ENCODE assay signal across 18 cellular contexts in genomic region chr11:77761481-77761880, GRCh38. TPM values are rescaled to one million over a fixed set of nuclear protein-coding genes. Genes with fewer than 3 reads are reported as not detected.
DNase-seq lines count a peak whose midpoint lies in the region; ATAC-seq lines count a peak whose summit lies in the region.
"Had no signal": no experiment of that assay in that cellular context is flagged by ENCODE, and none has a peak within 500 bp of the region (broad histone marks: within the 10 kb centered on the region; RNA-seq: fewer than 3 reads in every experiment).

No MANE protein-coding gene starts in this region.

- no peaks in the 10 kb centered on the region for H3K27me3 Mint-ChIP-seq in activated T-cell treated with anti-CD3 and anti-CD28 coated beads, Interleukin-2, amount 50 U/mL, for 24 hours
- no peaks in the 10 kb centered on the region for H3K27me3 Mint-ChIP-seq in activated T-cell treated with anti-CD3 and anti-CD28 coated beads, Interleukin-2, amount 50 U/mL, for 72 hours (ENCODE audit: low read depth)
- H3K27me3 Mint-ChIP-seq: B cell; CD4-positive, CD25-positive, alpha-beta regulatory T cell had no signal

- H3K4me3 Mint-ChIP-seq in activated T-cell treated with anti-CD3 and anti-CD28 coated beads, Interleukin-2, amount 50 U/mL, for 24 hours: no peak overlapping the region
- H3K4me3 Mint-ChIP-seq in activated T-cell treated with anti-CD3 and anti-CD28 coated beads, Interleukin-2, amount 50 U/mL, for 72 hours: no peak overlapping the region
- H3K4me3 Mint-ChIP-seq: B cell; CD4-positive, CD25-positive, alpha-beta regulatory T cell; CD8-positive, alpha-beta T cell had no signal

- no peak for ATAC-seq in activated T-cell treated with anti-CD3 and anti-CD28 coated beads, Interleukin-2, amount 50 U/mL, for 72 hours (replicated peaks in 1 of 2)
- ATAC-seq: CD8-positive, alpha-beta T cell; GM12878 had no signal

- no peaks in the 10 kb centered on the region for H3K9me3 Mint-ChIP-seq in activated T-cell treated with anti-CD3 and anti-CD28 coated beads, Interleukin-2, amount 50 U/mL, for 24 hours
- H3K9me3 Mint-ChIP-seq in activated T-cell treated with anti-CD3 and anti-CD28 coated beads, Interleukin-2, amount 50 U/mL, for 72 hours: no peaks in the 10 kb centered on the region
- H3K9me3 Mint-ChIP-seq: CD8-positive, alpha-beta T cell had no signal

- H3K36me3 Mint-ChIP-seq in activated T-cell treated with anti-CD3 and anti-CD28 coated beads, Interleukin-2, amount 50 U/mL, for 24 hours (ENCODE audit: low read depth): peaks cover 60% of the 10 kb centered on the region
- peaks cover 2 to 21% of the 10 kb centered on the region in 2 donors for H3K36me3 Mint-ChIP-seq in activated T-cell treated with anti-CD3 and anti-CD28 coated beads, Interleukin-2, amount 50 U/mL, for 72 hours (ENCODE audit: insufficient read depth in 2 of 2)

- peak overlapping the region; percentile 4 for H3K27ac Mint-ChIP-seq in activated T-cell treated with anti-CD3 and anti-CD28 coated beads, Interleukin-2, amount 50 U/mL, for 24 hours
- no peak overlapping the region for H3K27ac Mint-ChIP-seq in activated T-cell treated with anti-CD3 and anti-CD28 coated beads, Interleukin-2, amount 50 U/mL, for 72 hours
- H3K27ac Mint-ChIP-seq: B cell had no signal

- DNase-seq in activated T-cell treated with anti-CD3 and anti-CD28 coated beads, Interleukin-2, amount 50 U/mL, for 24 hours: no peak
- no peak for DNase-seq in activated T-cell treated with anti-CD3 and anti-CD28 coated beads, Interleukin-2, amount 50 U/mL, for 72 hours
- DNase-seq in kidney glomerular epithelial cell (lab: John Stamatoyannopoulos, UW) (peak; percentile 69), renal cortical epithelial cell (ENCODE audit: low read depth) (peak; percentile 85), iPS-NIHi11 (ENCODE audit: low spot score) (no peak)
- no peak for DNase-seq in activated CD4-positive, alpha-beta T cell treated with anti-CD3 and anti-CD28 coated beads, Interleukin-2, amount 50 U/mL, for 1 hour
- DNase-seq: Caco-2; CD4-positive, CD25-positive, alpha-beta regulatory T cell; CD8-positive, alpha-beta T cell; DMS 273 treated with DMSO at 0.1 percent for 48 hours; DMS79; EL; GDM1; GM23248; H7; HCEC 1CT had no signal

- H3K4me1 Mint-ChIP-seq in activated T-cell treated with anti-CD3 and anti-CD28 coated beads, Interleukin-2, amount 50 U/mL, for 24 hours (ENCODE audit: low read depth): peaks cover 14% of the 10 kb centered on the region
- peaks cover 27% of the 10 kb centered on the region for H3K4me1 Mint-ChIP-seq in activated T-cell treated with anti-CD3 and anti-CD28 coated beads, Interleukin-2, amount 50 U/mL, for 72 hours (ENCODE audit: low read depth)

RNA-seq across cellular contexts. Expression of gene RSF1, which starts 59.0 kb away (rescaled TPM):
- 10 to 100 TPM; 57.6 to 69.9 TPM for total RNA-seq in activated T-cell treated with anti-CD3 and anti-CD28 coated beads, Interleukin-2, amount 50 U/mL, for 72 hours
- 18.1 and 74.2 TPM in 2 replicates for total RNA-seq in renal cortical epithelial cell

RNA-seq across cellular contexts. Expression of gene AAMDC, which starts 59.5 kb away (rescaled TPM):
- 10 to 100 TPM; 10.5 to 14.7 TPM for total RNA-seq in activated T-cell treated with anti-CD3 and anti-CD28 coated beads, Interleukin-2, amount 50 U/mL, for 72 hours
- total RNA-seq in renal cortical epithelial cell: 22.6 and 26.2 TPM in 2 replicates

Comparison
In these comparisons a context has a peak if more than half of its experiments do, and no peak if none do; other contexts are left out.
1. DNase-seq: peak in kidney glomerular epithelial cell (single experiment) and renal cortical epithelial cell (single experiment); none in activated T-cell treated with anti-CD3 and anti-CD28 coated beads, Interleukin-2, amount 50 U/mL, for 24 hours (single experiment), activated T-cell treated with anti-CD3 and anti-CD28 coated beads, Interleukin-2, amount 50 U/mL, for 72 hours (0 of 2), iPS-NIHi11 (single experiment) and activated CD4-positive, alpha-beta T cell treated with anti-CD3 and anti-CD28 coated beads, Interleukin-2, amount 50 U/mL, for 1 hour (single experiment).